7 cellular contexts compared by ENCODE assay signal in the genomic region with DNA sequence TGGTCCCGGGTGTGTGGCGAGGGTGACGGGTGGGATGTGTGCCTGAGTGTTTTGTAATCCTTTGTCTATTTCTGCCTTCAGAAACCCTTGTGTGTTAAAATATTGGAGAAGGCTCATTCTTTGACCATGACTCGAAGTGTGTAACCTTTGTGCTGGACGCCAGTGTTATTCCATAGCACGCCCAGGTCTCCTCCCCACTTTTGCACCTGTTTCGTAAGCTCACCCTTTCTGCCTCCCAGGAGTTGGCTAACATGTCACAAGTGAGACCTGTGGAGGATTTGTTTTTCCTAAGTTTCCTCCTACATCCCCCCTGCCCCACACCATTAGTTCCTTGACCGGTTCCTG. TPM values are rescaled to one million over a fixed set of nuclear protein-coding genes. Genes with fewer than 3 reads are reported as not detected.
DNase-seq lines count a peak whose midpoint lies in the region; ATAC-seq and TF ChIP-seq lines count a peak whose summit lies in the region.

No MANE protein-coding gene starts in this region.

- H3K4me3 ChIP-seq in Loucy (ENCODE audit: low read length, poor library complexity, severe bottlenecking) = peak overlapping the region; percentile 92
- H3K4me3 ChIP-seq in adipocyte (ENCODE audit: low read length) = peak overlapping the region; percentile 98
- H3K4me3 ChIP-seq in gastrocnemius medialis = peak overlapping the region; percentile 63 to 92 (median 72)

- peak overlapping the region; percentile 91 to 99 (median 94) for H3K27ac ChIP-seq in gastrocnemius medialis

- TF ChIP-seq POLR2A in gastrocnemius medialis (IDR thresholded peaks at IDR 0.05) = no peak

- peak; percentile 73 for DNase-seq in GF-D8 (lab: John Stamatoyannopoulos, UW)
- no peak for DNase-seq in adipocyte (ENCODE audit: low read depth)
- DNase-seq in hepatic stellate cell (ENCODE audit: low spot score) = peak; percentile 50
- peak; percentile 77 to 87 for DNase-seq in gastrocnemius medialis

- H3K4me1 ChIP-seq in Loucy (ENCODE audit: insufficient read depth, low read length, poor library complexity, severe bottlenecking) (peaks cover 28% of the 10 kb centered on the region), adipocyte (ENCODE audit: control insufficient read depth, insufficient read depth, low read length) (peaks cover 28% of the 10 kb centered on the region), gastrocnemius medialis (peaks cover 51 to 53% of the 10 kb centered on the region in 2 donors)

- H3K4me2 ChIP-seq in Loucy (ENCODE audit: low read depth, low read length, poor library complexity, severe bottlenecking) = peak overlapping the region; percentile 76

- H3K9me2 ChIP-seq in Loucy (replicated peaks; ENCODE audit: low read depth, low read length) = no peaks in the 10 kb centered on the region

- TF ChIP-seq CTCF in Loucy (conservative IDR thresholded peaks at IDR 0.05; ENCODE audit: low read length) (no peak), gastrocnemius medialis (IDR thresholded peaks at IDR 0.05 in 4 of 5, conservative IDR thresholded peaks at IDR 0.05 in 1 of 5) (no peak)

- peaks cover 70% of the 10 kb centered on the region for H3K79me2 ChIP-seq in Loucy (ENCODE audit: insufficient read depth, low read length)

- H3K27me3 ChIP-seq in Loucy (ENCODE audit: insufficient read depth, low read length, poor library complexity, severe bottlenecking) (no peaks in the 10 kb centered on the region), adipocyte (replicated peaks; ENCODE audit: control insufficient read depth, insufficient read depth, low read length) (no peaks in the 10 kb centered on the region), gastrocnemius medialis (no peaks in the 10 kb centered on the region)

- peaks cover 46% of the 10 kb centered on the region for H4K20me1 ChIP-seq in Loucy (ENCODE audit: insufficient read depth, low read length, poor library complexity, severe bottlenecking)

- peak overlapping the region; percentile 96 for H2AFZ ChIP-seq in Loucy (ENCODE audit: low read length)

- ATAC-seq in GM21737 (IDR thresholded peaks at IDR 0.05; ENCODE audit: unreplicated experiment) (peak; percentile 7), gastrocnemius medialis (peak; percentile 81 to 87), GM21367 (IDR thresholded peaks at IDR 0.05; ENCODE audit: unreplicated experiment) (no peak)

- intact Hi-C loops in gastrocnemius medialis (cut with DNase I; ENCODE audit: low total_unique reads) = loop anchor here (1.0 to 10.0 kb wide), 3 partner anchors 42 to 1325 kb away; partner anchors contain the start of genes MED17 and SRSF8

- in situ Hi-C loops in gastrocnemius medialis (cut with MboI; ENCODE audit: low sequenced_read_pairs in 4 of 4) = loop anchor here in 1 of 4 donors (25.0 kb wide), 1 partner anchor 745 kb away; the partner anchor contains the start of genes ANKRD49 and MRE11

- H3K36me3 ChIP-seq in Loucy (ENCODE audit: insufficient read depth, low read length) (peaks cover 23% of the 10 kb centered on the region), adipocyte (ENCODE audit: control insufficient read depth, insufficient read depth, low read length, severe bottlenecking) (peaks cover 37% of the 10 kb centered on the region), gastrocnemius medialis (peaks cover 9 to 26% of the 10 kb centered on the region in 2 donors)

- no peaks in the 10 kb centered on the region for H3K9me3 ChIP-seq in Loucy (ENCODE audit: insufficient read depth, low read depth, low read length)
- H3K9me3 ChIP-seq in adipocyte (ENCODE audit: control insufficient read depth, low read length) = no peaks in the 10 kb centered on the region
- H3K9me3 ChIP-seq in gastrocnemius medialis = no peaks in the 10 kb centered on the region

- no peaks in the 10 kb centered on the region for H3F3A ChIP-seq in Loucy (ENCODE audit: low read depth)

- H3K9ac ChIP-seq in Loucy (ENCODE audit: low read depth, low read length, poor library complexity, severe bottlenecking) (peak overlapping the region; percentile 95), adipocyte (ENCODE audit: low read length) (peak overlapping the region; percentile 100)

RNA-seq across cellular contexts. Expression of gene C11orf54, which starts 0.4 kb away (rescaled TPM):
- total RNA-seq in gastrocnemius medialis = 10 to 100 TPM; 33.3 to 71.0 (median 42.0) TPM

RNA-seq across cellular contexts. Expression of gene TAF1D, which starts 0.6 kb away (rescaled TPM):
- total RNA-seq in gastrocnemius medialis = 10 to 100 TPM; 42.6 to 85.5 (median 55.0) TPM

RNA-seq across cellular contexts. Expression of gene MED17, which starts 42.2 kb away (rescaled TPM):
- total RNA-seq in gastrocnemius medialis = 10 to 100 TPM; 12.3 to 14.0 (median 13.4) TPM
